Comparison of ENCODE assay signal across 8 cellular contexts in the genomic region with DNA sequence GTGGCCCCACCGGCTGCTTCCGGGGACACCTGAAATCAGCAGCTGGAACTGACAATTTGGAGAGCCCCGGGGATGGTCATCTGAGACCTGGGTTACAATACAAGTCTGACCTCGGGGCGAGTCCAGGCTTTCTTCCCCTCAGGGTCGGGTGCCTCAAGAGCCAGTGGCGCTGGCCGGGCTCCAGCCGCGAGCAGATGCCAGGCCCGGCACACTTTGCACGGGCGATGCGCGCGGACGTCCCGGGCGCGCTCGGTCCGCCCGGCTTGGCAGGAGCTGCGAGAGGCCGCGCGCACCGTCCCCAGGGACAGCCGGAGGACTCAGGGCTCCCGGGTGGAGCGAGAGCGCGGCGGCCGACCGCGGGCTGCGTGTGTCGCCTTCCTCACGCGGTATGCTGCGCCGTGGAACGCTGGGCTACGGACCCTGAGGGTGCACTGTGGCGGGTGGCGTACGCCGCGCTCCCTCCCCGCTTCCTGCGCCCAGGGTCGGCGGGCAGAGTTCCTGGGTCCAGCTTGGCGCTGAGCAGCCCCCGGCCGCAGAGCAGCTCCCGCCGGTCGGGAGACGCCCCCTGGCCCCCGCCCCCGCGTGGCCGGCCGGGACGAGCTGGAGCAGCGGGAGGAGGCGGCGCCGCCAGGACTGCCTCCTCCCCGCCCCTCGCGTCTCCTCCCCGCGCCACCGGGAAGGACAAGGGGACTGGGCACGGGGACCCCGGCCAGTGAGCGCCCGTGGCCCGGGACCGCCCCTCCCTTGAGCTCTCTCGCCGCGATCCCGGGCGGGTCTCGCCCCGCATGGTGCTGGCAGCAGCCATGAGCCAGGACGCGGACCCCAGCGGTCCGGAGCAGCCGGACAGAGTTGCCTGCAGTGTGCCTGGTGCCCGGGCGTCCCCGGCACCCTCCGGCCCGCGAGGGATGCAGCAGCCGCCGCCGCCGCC. TPM values are rescaled to one million over a fixed set of nuclear protein-coding genes. Genes with fewer than 3 reads are reported as not detected.
DNase-seq lines count a peak whose midpoint lies in the region; ATAC-seq, FAIRE-seq and TF ChIP-seq lines count a peak whose summit lies in the region.

RBM20 (plus strand) TSS at position 667 of the 928 bp plus-strand sequence; CDS start at position 786, 119 bp downstream.

- ATAC-seq in K562 (peak; percentile 75), GM21723 (IDR thresholded peaks at IDR 0.05; ENCODE audit: unreplicated experiment) (no peak)

- intact Hi-C loops in K562 (cut with micrococcal nuclease), result no loop called here

- WGBS in K562 (ENCODE audit: insufficient coverage, low coverage, missing lambda C conversion rate), result 50% methylated on average over 2 of the region's 105 CpGs

- H3K9me3 ChIP-seq in OCI-LY3 (ENCODE audit: insufficient read depth, low read length) (no peaks in the 10 kb centered on the region), K562 (replicated peaks; ENCODE audit: control insufficient read depth, insufficient read depth, low read depth, low read length) (no peaks in the 10 kb centered on the region)

- TF ChIP-seq POLR2A in K562 (conservative IDR thresholded peaks at IDR 0.05), result no peak; the same call in 1 of the 2 replicates

- H4K20me1 ChIP-seq in OCI-LY3 (ENCODE audit: insufficient read depth, low read length) (no peaks in the 10 kb centered on the region), K562 (replicated peaks; ENCODE audit: control insufficient read depth, insufficient read depth, low read length) (no peaks in the 10 kb centered on the region)

- H3K79me2 ChIP-seq in OCI-LY3 (ENCODE audit: low read length), result no peaks in the 10 kb centered on the region
- H3K79me2 ChIP-seq in K562 (ENCODE audit: control insufficient read depth, insufficient read depth, low read length), result peaks cover 48% of the 10 kb centered on the region

- H3K9ac ChIP-seq in OCI-LY3 (ENCODE audit: low read length) (no peak within 1 kb of the TSS), K562 (ENCODE audit: insufficient read depth in 1 of 2, low read depth in 2 of 2, low read length in 2 of 2) (peak within 1 kb of the TSS; percentile 90 to 93)

- H3K4me2 ChIP-seq in OCI-LY3 (ENCODE audit: low read length), result peak within 1 kb of the TSS; percentile 90
- H3K4me2 ChIP-seq in K562 (ENCODE audit: insufficient read depth, low read length), result peak within 1 kb of the TSS; percentile 84

- TF ChIP-seq CTCF in OCI-LY3 (IDR thresholded peaks at IDR 0.05; ENCODE audit: low read depth, low read length) (no peak), K562 (IDR thresholded peaks at IDR 0.05 in 2 of 3, conservative IDR thresholded peaks at IDR 0.05 in 1 of 3; ENCODE audit: insufficient read depth in 2 of 3, low read depth in 1 of 3, low read length in 3 of 3) (no peak)

- FAIRE-seq in K562 (lab: Jason Lieb, UNC), result no peak

- DNase-seq in activated CD4-positive, alpha-beta T cell treated with anti-CD3 and anti-CD28 coated beads for 4 hours, result peak; percentile 10 to 17
- DNase-seq in activated CD4-positive, alpha-beta T cell treated with anti-CD3 and anti-CD28 coated beads for 1 hour, result no peak
- DNase-seq in K562 (ENCODE audit: extremely low read depth in 1 of 4, low spot score in 3 of 4) (peak; percentile 59 to 76 (median 68)), iPS-NIHi7 (ENCODE audit: extremely low spot score) (peak; percentile 67), G401 (ENCODE audit: low spot score) (no peak)
- peak; percentile 24 to 38 for DNase-seq in stimulated activated CD4-positive, alpha-beta T cell treated with anti-CD3 and anti-CD28 coated beads, Interleukin-2, amount 100 ng/mL, for 24 hours

- H3K27ac ChIP-seq in OCI-LY3 (ENCODE audit: low read length), result no peak within 1 kb of the TSS
- peak within 1 kb of the TSS; percentile 85 for H3K27ac ChIP-seq in K562 (ENCODE audit: extremely low read depth, low read depth, low read length)

- H3K27me3 ChIP-seq in OCI-LY3 (ENCODE audit: low read depth, low read length), result peaks cover 40% of the 10 kb centered on the region
- H3K27me3 ChIP-seq in K562 (ENCODE audit: control insufficient read depth in 2 of 2, insufficient read depth in 2 of 2, low read length in 2 of 2), result no peaks in the 10 kb centered on the region

- peak within 1 kb of the TSS; percentile 78 for H3K4me3 ChIP-seq in OCI-LY3 (ENCODE audit: low read length)
- peak within 1 kb of the TSS; percentile 66 for H3K4me3 ChIP-seq in K562

- CTCF ChIA-PET in K562 (lab: Yijun Ruan, JAX; ENCODE audit: low intra/inter-chr PET ratio), result no interaction called here

- no peak for TF ChIP-seq RAD21 in K562 (CRISPR knock-in tag; conservative IDR thresholded peaks at IDR 0.05 in 1 of 2, IDR thresholded peaks at IDR 0.05 in 1 of 2)

- no TSS peak for BruUV-seq in K562 (replicated peaks; lab: Mats Ljungman, UMichigan)

- H3K4me1 ChIP-seq in OCI-LY3 (ENCODE audit: low read length) (no peaks in the 10 kb centered on the region), K562 (replicated peaks in 1 of 2; ENCODE audit: control insufficient read depth in 2 of 2, insufficient read depth in 2 of 2, low read length in 2 of 2) (peaks cover 11 to 14% of the 10 kb centered on the region in 2 experiments; a peak in 4 of 5 replicates)

- H3K36me3 ChIP-seq in OCI-LY3 (replicated peaks; ENCODE audit: low read depth, low read length), result no peaks in the 10 kb centered on the region
- H3K36me3 ChIP-seq in K562 (ENCODE audit: control insufficient read depth, insufficient read depth, low read length), result no peaks in the 10 kb centered on the region

- POLR2A ChIA-PET in K562 (lab: Yijun Ruan, JAX), result interaction anchor here (0.7 to 1.7 kb wide), 4 partner anchors 9 to 281 kb away, joined by 3 to 5 read pairs (median 4); no protein-coding TSS in a partner anchor

- no peaks in the 10 kb centered on the region for H3K9me1 ChIP-seq in K562 (ENCODE audit: control insufficient read depth, insufficient read depth, low read length)

- no peak for TF ChIP-seq EP300 in K562 (IDR thresholded peaks at IDR 0.05; ENCODE audit: low read length)

- in situ Hi-C loops in K562 (cut with MboI) (no loop called here), G401 (cut with HindIII; ENCODE audit: low sequenced_read_pairs) (no loop called here)

- H2AFZ ChIP-seq in OCI-LY3 (ENCODE audit: low read depth, low read length) (peak within 1 kb of the TSS; percentile 39; the same call in 1 of the 2 replicates), K562 (ENCODE audit: low read depth, low read length) (peak within 1 kb of the TSS; percentile 77)

TF ChIP-seq in K562, 482 proteins besides CTCF, POLR2A, EP300 and RAD21 (continues in another document):
- peak; percentile 83 for TF ChIP-seq ZBTB7A (IDR thresholded peaks at IDR 0.05; ENCODE audit: borderline replicate concordance, control insufficient read depth, low read depth, low read length)
- no peak for TF ChIP-seq ZNF695 (CRISPR knock-in tag; IDR thresholded peaks at IDR 0.05)
- no peak; the same call in 1 of the 2 replicates for TF ChIP-seq ZFX (CRISPR knock-in tag; IDR thresholded peaks at IDR 0.05)
- TF ChIP-seq HMG20A (CRISPR knock-in tag; conservative IDR thresholded peaks at IDR 0.05), result no peak
- TF ChIP-seq FIP1L1 (IDR thresholded peaks at IDR 0.05; ENCODE audit: low read depth, low read length, poor library complexity, severe bottlenecking), result no peak
- peak; percentile 27 to 35; a peak in 2 of 4 replicates for TF ChIP-seq MAZ (CRISPR knock-in tag; conservative IDR thresholded peaks at IDR 0.05 in 1 of 2, IDR thresholded peaks at IDR 0.05 in 1 of 2)
- 0 out of 2 replicates have a peak, but pooled peaks have one; percentile 35 for TF ChIP-seq HNRNPL (IDR thresholded peaks at IDR 0.05; ENCODE audit: low read depth, low read length)
- peak; percentile 60 for TF ChIP-seq RBBP5 (IDR thresholded peaks at IDR 0.05; ENCODE audit: borderline replicate concordance, insufficient read depth, low read length, poor library complexity, severe bottlenecking)
- peak; percentile 53 for TF ChIP-seq TAF1 (IDR thresholded peaks at IDR 0.05; ENCODE audit: control insufficient read depth, extremely low read depth, insufficient read depth, low read length, severe bottlenecking)
- peak; percentile 4 for TF ChIP-seq KDM5B (IDR thresholded peaks at IDR 0.05; ENCODE audit: insufficient replicate concordance, low read depth, low read length)
- TF ChIP-seq, protein P1, sequence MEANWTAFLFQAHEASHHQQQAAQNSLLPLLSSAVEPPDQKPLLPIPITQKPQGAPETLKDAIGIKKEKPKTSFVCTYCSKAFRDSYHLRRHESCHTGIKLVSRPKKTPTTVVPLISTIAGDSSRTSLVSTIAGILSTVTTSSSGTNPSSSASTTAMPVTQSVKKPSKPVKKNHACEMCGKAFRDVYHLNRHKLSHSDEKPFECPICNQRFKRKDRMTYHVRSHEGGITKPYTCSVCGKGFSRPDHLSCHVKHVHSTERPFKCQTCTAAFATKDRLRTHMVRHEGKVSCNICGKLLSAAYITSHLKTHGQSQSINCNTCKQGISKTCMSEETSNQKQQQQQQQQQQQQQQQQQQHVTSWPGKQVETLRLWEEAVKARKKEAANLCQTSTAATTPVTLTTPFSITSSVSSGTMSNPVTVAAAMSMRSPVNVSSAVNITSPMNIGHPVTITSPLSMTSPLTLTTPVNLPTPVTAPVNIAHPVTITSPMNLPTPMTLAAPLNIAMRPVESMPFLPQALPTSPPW (CRISPR knock-in tag; IDR thresholded peaks at IDR 0.05), result peak; percentile 56
- TF ChIP-seq PHTF2 (CRISPR knock-in tag; IDR thresholded peaks at IDR 0.05), result no peak
- TF ChIP-seq MCM7 (IDR thresholded peaks at IDR 0.05), result no peak
- TF ChIP-seq NR4A1 (CRISPR knock-in tag; IDR thresholded peaks at IDR 0.05), result no peak
- no peak for TF ChIP-seq NR4A1 (tag; IDR thresholded peaks at IDR 0.05)

RNA-seq across cellular contexts. Expression of gene RBM20, which starts in this region (rescaled TPM):
- total RNA-seq in K562 (2011; cell fraction: chromatin; rRNA removed; ENCODE audit: low replicate concordance), result 20.1 and 23.9 TPM in 2 replicates
- total RNA-seq in K562 (2011; cell fraction: nucleolus; rRNA removed), result 9.9 and 13.2 TPM in 2 replicates
- 17.7 and 34.0 TPM in 2 replicates for total RNA-seq in K562 (2011; cell fraction: nucleoplasm; rRNA removed)
- total RNA-seq in K562 (2014; rRNA removed), result 2.7 and 3.0 TPM in 2 replicates
- 3.2 TPM in 2 replicates for total RNA-seq in K562 (2014; rRNA removed; fragmentation: Illumina TruSeq; extraction: Trizol)
- total RNA-seq in K562 (2015; rRNA removed; fragmentation: Illumina TruSeq; extraction: Trizol), result 3.2 and 3.4 TPM in 2 replicates
- total RNA-seq in K562 (2021), result 4.6 and 5.7 TPM in 2 replicates
- polyA plus RNA-seq in K562 (2011; rRNA removed), result 2.6 and 3.1 TPM in 2 replicates
- 1.3 and 1.9 TPM in 2 replicates for polyA plus RNA-seq in K562 (2011; cell fraction: cytosol; rRNA removed)
- 9.8 and 13.1 TPM in 2 replicates for polyA plus RNA-seq in K562 (2011; cell fraction: nucleus; rRNA removed)
- polyA plus RNA-seq in K562 (2012), result 2.8 and 4.2 TPM in 2 replicates
- polyA plus RNA-seq in K562 (2014; fragmentation: Illumina TruSeq; extraction: Trizol), result 4.6 and 4.8 TPM in 2 replicates
- polyA plus RNA-seq in K562 (2014; fragmentation: Nextera tagmentation; extraction: Ambion mirVana), result under 1 TPM; 0.63 to 0.68 TPM
- polyA plus RNA-seq in K562 (2014; rRNA removed), result 3.7 and 4.7 TPM in 2 replicates
- 3.5 and 4.8 TPM in 2 replicates for polyA minus RNA-seq in K562 (2011; rRNA and poly(A)+ RNA removed)
- polyA minus RNA-seq in K562 (2011; cell fraction: cytosol; rRNA and poly(A)+ RNA removed), result 2.2 and 3.1 TPM in 2 replicates
- polyA minus RNA-seq in K562 (2011; cell fraction: nucleus; rRNA and poly(A)+ RNA removed), result 6.5 and 9.7 TPM in 2 replicates
- 2.4 and 2.7 TPM in 2 replicates for total RNA-seq in G401 (2014; rRNA removed; shearing (Covaris generic))

Comparison
In these comparisons a context has a peak if more than half of its experiments do, and no peak if none do; other contexts are left out.
1. DNase-seq: peak in activated CD4-positive, alpha-beta T cell treated with anti-CD3 and anti-CD28 coated beads for 4 hours (2 of 2), K562 (4 of 4), iPS-NIHi7 (single experiment) and stimulated activated CD4-positive, alpha-beta T cell treated with anti-CD3 and anti-CD28 coated beads, Interleukin-2, amount 100 ng/mL, for 24 hours (2 of 2); none in activated CD4-positive, alpha-beta T cell treated with anti-CD3 and anti-CD28 coated beads for 1 hour (single experiment) and G401 (single experiment).